1 cellular context compared by ENCODE assay signal in the genomic region with DNA sequence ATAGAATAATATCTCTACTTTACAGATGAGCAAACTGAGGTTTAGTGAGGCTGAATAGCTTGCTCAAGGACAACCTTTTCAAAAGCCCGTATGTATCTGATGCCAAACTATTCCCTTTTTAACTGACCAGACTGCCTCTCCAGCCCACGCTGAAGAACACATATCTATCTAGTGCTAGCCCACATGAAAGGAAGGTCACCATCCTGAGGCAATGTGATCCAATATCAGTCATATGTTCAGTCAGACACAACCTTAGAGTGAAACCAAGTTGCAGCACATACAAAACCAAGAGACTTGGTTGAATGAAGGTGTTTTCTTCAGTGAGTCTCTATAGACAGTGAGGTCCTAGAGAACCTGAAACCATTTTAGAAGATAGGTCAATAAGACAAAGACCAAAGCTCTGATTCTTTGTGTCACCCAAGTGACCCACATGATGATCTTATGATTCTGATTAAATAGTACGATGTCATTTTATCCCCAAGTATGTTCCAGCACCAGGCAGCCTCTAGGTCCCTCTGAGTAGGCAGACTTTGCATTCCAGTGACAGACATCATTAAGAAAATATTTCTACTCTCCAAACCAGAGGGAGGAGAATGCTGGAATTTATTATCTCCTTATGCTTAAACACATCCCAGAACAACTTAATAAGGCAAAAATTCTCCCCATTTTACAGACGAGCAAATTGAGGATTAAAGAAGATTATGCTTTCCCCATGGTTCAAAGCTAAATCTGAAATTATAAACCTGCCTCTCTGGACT.
TF ChIP-seq lines count a peak whose summit lies in the region.

No MANE protein-coding gene starts in this region.

TF ChIP-seq in IMR-90, 13 proteins besides CTCF, POLR2A, EP300 and RAD21:
- TF ChIP-seq CHD1 (IDR thresholded peaks at IDR 0.05; ENCODE audit: low read depth, low read length) (no peak), MAZ (IDR thresholded peaks at IDR 0.05; ENCODE audit: borderline replicate concordance, low read depth, low read length) (no peak), CEBPB (IDR thresholded peaks at IDR 0.05; ENCODE audit: low read depth, low read length) (no peak), BHLHE40 (IDR thresholded peaks at IDR 0.05; ENCODE audit: low read depth, low read length) (no peak), FOS (IDR thresholded peaks at IDR 0.05; ENCODE audit: low read depth, low read length) (no peak), NFE2L2 (IDR thresholded peaks at IDR 0.05; ENCODE audit: low read depth, low read length) (no peak), RCOR1 (IDR thresholded peaks at IDR 0.05; ENCODE audit: insufficient replicate concordance, low read length) (no peak), MAFK (IDR thresholded peaks at IDR 0.05; ENCODE audit: low read depth, low read length) (no peak), MXI1 (IDR thresholded peaks at IDR 0.05; ENCODE audit: borderline replicate concordance, low read depth, low read length) (no peak), RFX5 (IDR thresholded peaks at IDR 0.05; ENCODE audit: low read depth, low read length) (no peak), SMC3 (IDR thresholded peaks at IDR 0.05; ENCODE audit: low read depth, low read length) (no peak)
- TF ChIP-seq, protein P1, sequence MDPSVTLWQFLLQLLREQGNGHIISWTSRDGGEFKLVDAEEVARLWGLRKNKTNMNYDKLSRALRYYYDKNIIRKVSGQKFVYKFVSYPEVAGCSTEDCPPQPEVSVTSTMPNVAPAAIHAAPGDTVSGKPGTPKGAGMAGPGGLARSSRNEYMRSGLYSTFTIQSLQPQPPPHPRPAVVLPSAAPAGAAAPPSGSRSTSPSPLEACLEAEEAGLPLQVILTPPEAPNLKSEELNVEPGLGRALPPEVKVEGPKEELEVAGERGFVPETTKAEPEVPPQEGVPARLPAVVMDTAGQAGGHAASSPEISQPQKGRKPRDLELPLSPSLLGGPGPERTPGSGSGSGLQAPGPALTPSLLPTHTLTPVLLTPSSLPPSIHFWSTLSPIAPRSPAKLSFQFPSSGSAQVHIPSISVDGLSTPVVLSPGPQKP (IDR thresholded peaks at IDR 0.05; ENCODE audit: borderline replicate concordance, low read depth, low read length): no peak
- TF ChIP-seq, protein P2, sequence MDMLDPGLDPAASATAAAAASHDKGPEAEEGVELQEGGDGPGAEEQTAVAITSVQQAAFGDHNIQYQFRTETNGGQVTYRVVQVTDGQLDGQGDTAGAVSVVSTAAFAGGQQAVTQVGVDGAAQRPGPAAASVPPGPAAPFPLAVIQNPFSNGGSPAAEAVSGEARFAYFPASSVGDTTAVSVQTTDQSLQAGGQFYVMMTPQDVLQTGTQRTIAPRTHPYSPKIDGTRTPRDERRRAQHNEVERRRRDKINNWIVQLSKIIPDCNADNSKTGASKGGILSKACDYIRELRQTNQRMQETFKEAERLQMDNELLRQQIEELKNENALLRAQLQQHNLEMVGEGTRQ (IDR thresholded peaks at IDR 0.05; ENCODE audit: low read depth, low read length): no peak
